8 cellular contexts compared by ENCODE assay signal in the genomic region with DNA sequence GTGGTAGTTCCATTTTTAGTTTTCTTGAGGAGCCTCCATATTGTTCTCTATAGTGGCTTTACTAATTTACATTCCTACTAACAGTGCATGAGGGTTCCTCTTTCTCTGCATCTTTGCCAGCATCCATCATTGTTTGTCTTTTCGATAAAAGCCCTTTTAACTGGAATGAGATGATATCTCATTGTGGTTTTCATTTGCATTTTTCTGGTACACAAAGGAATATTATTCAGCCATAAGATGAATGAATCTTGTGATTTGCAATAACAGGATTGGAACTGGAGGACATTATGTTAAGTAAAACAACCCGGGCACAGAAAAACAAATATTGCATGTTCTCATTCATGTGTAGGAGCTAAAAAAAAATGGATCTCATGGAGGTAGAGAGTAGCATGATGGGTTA. TPM values are rescaled to one million over a fixed set of nuclear protein-coding genes. Genes with fewer than 3 reads are reported as not detected.
"Had no signal": no experiment of that assay in that cellular context is flagged by ENCODE, and none has a peak within 500 bp of the region (broad histone marks: within the 10 kb centered on the region; RNA-seq: fewer than 3 reads in every experiment).

No MANE protein-coding gene starts in this region.

- H3K4me3 Mint-ChIP-seq: HFFc6, IgD-negative memory B cell had no signal

- H3K27me3 Mint-ChIP-seq: IgD-negative memory B cell had no signal

- FAIRE-seq: HepG2 had no signal

- H3K9me3 Mint-ChIP-seq: HFFc6 had no signal

- ATAC-seq: HCT116, HepG2 had no signal

- H3K27ac Mint-ChIP-seq: HFFc6, IgD-negative memory B cell had no signal

- DNase-seq: GM23248, GOT3, H7, HFFc6, KBM-7 had no signal

RNA-seq across cellular contexts. Expression of gene ITGAM, which starts 31.6 kb away (rescaled TPM):
- total RNA-seq: GM23248, H7, HFFc6 had no signal
- polyA plus RNA-seq: GM23248 had no signal
